ENCODE assay signal across 19 cellular contexts in genomic region chr6:163189609-163190008, GRCh38.
DNase-seq lines count a peak whose midpoint lies in the region; ATAC-seq and TF ChIP-seq lines count a peak whose summit lies in the region.
"Had no signal": no experiment of that assay in that cellular context is flagged by ENCODE, and none has a peak within 500 bp of the region (broad histone marks: within the 10 kb centered on the region; RNA-seq: fewer than 3 reads in every experiment).

No MANE protein-coding gene starts in this region.

- H3K9me3 ChIP-seq in neural progenitor cell (ENCODE audit: low read depth): no peaks in the 10 kb centered on the region

- H3K27ac Mint-ChIP-seq in neural progenitor cell: no peak overlapping the region
- H3K27ac Mint-ChIP-seq: CD14-positive monocyte, IgD-negative memory B cell had no signal

- no peak overlapping the region for H3K4me3 Mint-ChIP-seq in neural progenitor cell
- H3K4me3 Mint-ChIP-seq: CD14-positive monocyte, IgD-negative memory B cell had no signal

- no peaks in the 10 kb centered on the region for H3K36me3 Mint-ChIP-seq in neural progenitor cell
- H3K36me3 Mint-ChIP-seq: CD14-positive monocyte had no signal

- peaks cover 2% of the 10 kb centered on the region for H3K9me3 Mint-ChIP-seq in neural progenitor cell

- intact Hi-C loops in dorsolateral prefrontal cortex (cut with DNase I): loop anchor here in 1 of 2 donors (2.0 kb wide), 1 partner anchor 157 kb away; no protein-coding TSS in a partner anchor

- no peaks in the 10 kb centered on the region for H3K27me3 ChIP-seq in dorsolateral prefrontal cortex
- H3K27me3 ChIP-seq in neural progenitor cell: no peaks in the 10 kb centered on the region

- no peak for ATAC-seq in HG03565 (IDR thresholded peaks at IDR 0.05; ENCODE audit: unreplicated experiment)

- peak overlapping the region; percentile 59 to 100 (median 97) for H3K27ac ChIP-seq in dorsolateral prefrontal cortex
- H3K27ac ChIP-seq in substantia nigra (ENCODE audit: low read depth, low read length, poor library complexity, severe bottlenecking): peak overlapping the region; percentile 97
- H3K27ac ChIP-seq in neural progenitor cell: no peak overlapping the region

- no peak overlapping the region for H2AFZ ChIP-seq in neural progenitor cell (replicated peaks)

- peak; percentile 26 for DNase-seq in Daoy (ENCODE audit: low read depth)
- peak in 9 of 10 donors; percentile 69 to 93 (median 83) for DNase-seq in dorsolateral prefrontal cortex
- peak; percentile 79 for DNase-seq in midbrain (lab: John Stamatoyannopoulos, UW)
- peak in 41 of 49 donors; percentile 38 to 88 (median 65) for DNase-seq in substantia nigra (lab: John Stamatoyannopoulos, UW)
- DNase-seq in neural progenitor cell (ENCODE audit: low spot score): no peak
- no peak for DNase-seq in SW480 (ENCODE audit: low spot score)
- no peak for DNase-seq in islet precursor cell
- DNase-seq: AML-193, GF-D8, Karpas-422, NCI-H1694, NCI-H2081, NCI-H2171, NCI-H446, NCI-H526, Right ventricle myocardium superior had no signal

- no peaks in the 10 kb centered on the region for H3F3A ChIP-seq in neural progenitor cell (ENCODE audit: low read depth)

- H3K27me3 Mint-ChIP-seq in neural progenitor cell (ENCODE audit: insufficient read depth, low read depth): peaks cover 7% of the 10 kb centered on the region

- peaks cover 25% of the 10 kb centered on the region for H3K4me1 Mint-ChIP-seq in neural progenitor cell
- H3K4me1 Mint-ChIP-seq: IgD-negative memory B cell had no signal

- no peak overlapping the region for H3K9ac ChIP-seq in neural progenitor cell

- H3K36me3 ChIP-seq in neural progenitor cell: no peaks in the 10 kb centered on the region

- no peak overlapping the region for H3K4me2 ChIP-seq in neural progenitor cell

- no peaks in the 10 kb centered on the region for H4K20me1 ChIP-seq in neural progenitor cell (ENCODE audit: low read depth)

- H3K4me3 ChIP-seq in dorsolateral prefrontal cortex: peak overlapping the region in 8 of 59 donors; percentile 2 to 27 (median 7)
- H3K4me3 ChIP-seq in neural progenitor cell: no peak overlapping the region

- TF ChIP-seq CTCF in dorsolateral prefrontal cortex (IDR thresholded peaks at IDR 0.05 in 54 of 56, conservative IDR thresholded peaks at IDR 0.05 in 2 of 56; ENCODE audit: low read depth in 1 of 56, partially characterized antibody in 56 of 56): peak in 1 of 56 donors; percentile 9
- TF ChIP-seq CTCF in neural progenitor cell (IDR thresholded peaks at IDR 0.05): no peak

- peaks cover 10% of the 10 kb centered on the region for H3K4me1 ChIP-seq in neural progenitor cell

- no peaks in the 10 kb centered on the region for H3K79me2 ChIP-seq in neural progenitor cell (ENCODE audit: low read depth)

Comparison
In these comparisons a context has a peak if more than half of its experiments do, and no peak if none do; other contexts are left out.
1. DNase-seq: peak in Daoy (single experiment), dorsolateral prefrontal cortex (9 of 10), midbrain (single experiment) and substantia nigra (41 of 49); none in neural progenitor cell (single experiment), SW480 (single experiment) and islet precursor cell (single experiment).